ENCODE assay signal across 22 cellular contexts in the genomic region with DNA sequence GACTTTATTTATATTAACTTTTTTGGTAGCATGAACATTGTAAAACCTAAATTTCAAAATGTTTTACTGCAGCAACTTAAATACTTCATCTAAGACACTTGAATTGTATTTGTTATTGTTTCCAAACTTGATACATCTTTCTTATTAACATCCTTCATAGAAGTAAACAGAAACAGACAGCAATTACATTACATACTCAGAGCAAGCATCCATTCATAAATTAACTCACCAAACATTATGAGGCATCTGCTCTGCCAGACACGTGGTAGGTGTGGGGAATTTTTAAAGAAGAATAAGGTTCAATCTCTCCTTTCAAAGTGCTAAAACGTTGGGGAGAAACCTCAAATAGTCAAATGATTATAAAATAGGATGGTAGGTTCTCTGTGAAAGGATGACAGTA.
"Had no signal": no experiment of that assay in that cellular context is flagged by ENCODE, and none has a peak within 500 bp of the region (broad histone marks: within the 10 kb centered on the region; RNA-seq: fewer than 3 reads in every experiment).

No MANE protein-coding gene starts in this region.

- H3K27ac Mint-ChIP-seq: activated CD8-positive, alpha-beta T cell treated with anti-CD3 and anti-CD28 coated beads for 36 hours; mesothelial cell of epicardium; nephron progenitor cell; T-helper 17 cell; WTC11 had no signal

- H3K9me3 Mint-ChIP-seq: mesothelial cell of epicardium had no signal

- H3K4me3 Mint-ChIP-seq: activated CD8-positive, alpha-beta T cell treated with anti-CD3 and anti-CD28 coated beads for 36 hours; activated T-cell treated with anti-CD3 and anti-CD28 coated beads, Interleukin-2, amount 50 U/mL, for 4 hours; mesothelial cell of epicardium; nephron progenitor cell; T-helper 17 cell; WTC11 had no signal

- H3K4me1 Mint-ChIP-seq: nephron progenitor cell, T-helper 17 cell, WTC11 had no signal

- H3K27me3 ChIP-seq: adrenal gland, gastroesophageal sphincter, right lobe of liver, spleen, stomach, testis, upper lobe of left lung had no signal

- H3K27ac ChIP-seq: adrenal gland, coronary artery, gastroesophageal sphincter, lower lobe of right lung, psoas muscle, right lobe of liver, spleen, stomach, testis, upper lobe of left lung had no signal

- H3K27me3 Mint-ChIP-seq: activated CD8-positive, alpha-beta T cell treated with anti-CD3 and anti-CD28 coated beads for 36 hours; T-helper 17 cell had no signal

- ATAC-seq: activated CD8-positive, alpha-beta T cell treated with anti-CD3 and anti-CD28 coated beads for 36 hours; activated T-cell treated with anti-CD3 and anti-CD28 coated beads, Interleukin-2, amount 50 U/mL, for 4 hours; gastroesophageal sphincter; left colon; lower lobe of right lung; psoas muscle; right lobe of liver; T-helper 17 cell; WTC11 had no signal

- H3K4me1 ChIP-seq: gastroesophageal sphincter, lower lobe of right lung, psoas muscle, right lobe of liver, upper lobe of left lung had no signal

- H3K9me3 ChIP-seq: adrenal gland, gastroesophageal sphincter, lower lobe of right lung, psoas muscle, right lobe of liver, spleen, stomach, testis, upper lobe of left lung had no signal

- DNase-seq: activated CD4-positive, alpha-beta T cell treated with anti-CD3 and anti-CD28 coated beads for 48 hours; activated CD8-positive, alpha-beta T cell treated with anti-CD3 and anti-CD28 coated beads for 36 hours; activated effector memory CD4-positive, alpha-beta T cell treated with Interleukin-2 at 50 U/mL for 16 hours; activated naive CD4-positive, alpha-beta T cell treated with anti-CD3 and anti-CD28 coated beads, Interleukin-2, amount 50 U/mL, for 16 hours; activated T-cell treated with anti-CD3 and anti-CD28 coated beads, Interleukin-2, amount 50 U/mL, for 4 hours; adrenal gland; caudate nucleus; effector CD4-positive, alpha-beta T cell; left colon; lower lobe of right lung; nephron progenitor cell; psoas muscle; right lobe of liver; spleen; stomach; T-helper 17 cell; testis; upper lobe of left lung had no signal

- H3K36me3 Mint-ChIP-seq: mesothelial cell of epicardium had no signal

- H3K4me3 ChIP-seq: adrenal gland, coronary artery, gastroesophageal sphincter, lower lobe of right lung, psoas muscle, right lobe of liver, spleen, stomach, testis, upper lobe of left lung had no signal

- H3K36me3 ChIP-seq: adrenal gland, gastroesophageal sphincter, lower lobe of right lung, right lobe of liver, spleen, stomach, upper lobe of left lung had no signal
